Comparison of ENCODE assay signal across 9 cellular contexts in the genomic region with DNA sequence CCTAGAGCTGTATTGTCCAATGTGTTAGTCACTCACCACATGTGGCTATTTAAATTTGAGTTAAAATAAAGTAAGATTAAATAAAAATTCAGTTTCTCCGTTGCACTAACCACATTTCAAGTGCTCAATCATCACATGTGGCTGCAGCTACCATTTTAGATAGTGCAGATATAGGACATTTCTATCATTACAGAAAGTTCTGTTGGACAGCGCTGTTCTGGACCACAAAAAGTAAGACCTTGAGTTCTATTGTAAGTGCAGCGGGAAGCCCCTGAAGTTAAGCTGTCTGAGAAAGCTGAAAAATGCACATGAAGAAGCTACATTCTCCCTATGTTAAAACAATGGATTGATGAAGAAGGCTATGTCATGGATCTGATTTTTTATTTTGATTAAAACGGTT. TPM values are rescaled to one million over a fixed set of nuclear protein-coding genes. Genes with fewer than 3 reads are reported as not detected.
DNase-seq lines count a peak whose midpoint lies in the region; ATAC-seq and TF ChIP-seq lines count a peak whose summit lies in the region.
"Had no signal": no experiment of that assay in that cellular context is flagged by ENCODE, and none has a peak within 500 bp of the region (broad histone marks: within the 10 kb centered on the region; RNA-seq: fewer than 3 reads in every experiment).

No MANE protein-coding gene starts in this region.

- H3K9me3 ChIP-seq in GM23248 (ENCODE audit: low read depth) (no peaks in the 10 kb centered on the region), SK-N-MC (ENCODE audit: low read depth, low read length) (no peaks in the 10 kb centered on the region)

- no peak for TF ChIP-seq CTCF in fibroblast of mammary gland (conservative IDR thresholded peaks at IDR 0.05; ENCODE audit: control insufficient read depth, insufficient read depth, low read depth, low read length)

- WGBS in GM23248 (ENCODE audit: low coverage in 1 of 2, low lambda C conversion rate in 2 of 2, missing lambda C conversion rate in 2 of 2), 2 experiments = 55 to 56% methylated on average over 4 of the region's 4 CpGs

- H2AFZ ChIP-seq in GM23248 = peak overlapping the region; percentile 94

- H3K27me3 ChIP-seq in GM23248 (replicated peaks; ENCODE audit: insufficient read depth) = no peaks in the 10 kb centered on the region
- H3K27me3 ChIP-seq in rectal smooth muscle tissue (ENCODE audit: control insufficient read depth, insufficient read depth, low read length) = no peaks in the 10 kb centered on the region

- peak overlapping the region; percentile 85 for H3K4me3 ChIP-seq in GM23248
- H3K4me3 ChIP-seq in SK-N-MC = peak overlapping the region; percentile 98
- H3K4me3 ChIP-seq in fibroblast of mammary gland (ENCODE audit: control insufficient read depth, low read depth, low read length) = peak overlapping the region; percentile 68
- peak overlapping the region; percentile 91 for H3K4me3 ChIP-seq in rectal smooth muscle tissue (ENCODE audit: low read length)

- H3K9ac ChIP-seq in GM23248 (peak overlapping the region; percentile 97), SK-N-MC (ENCODE audit: insufficient read length) (peak overlapping the region; percentile 97), rectal smooth muscle tissue (ENCODE audit: low read length) (no peak overlapping the region)

- no peaks in the 10 kb centered on the region for H4K20me1 ChIP-seq in GM23248 (ENCODE audit: insufficient read depth)

- no peak for ATAC-seq in GM19467 (IDR thresholded peaks at IDR 0.05; ENCODE audit: unreplicated experiment)

- H3F3A ChIP-seq in GM23248 (ENCODE audit: insufficient read depth) = peaks cover 6% of the 10 kb centered on the region; the same call in 1 of the 2 replicates

- H3K79me2 ChIP-seq in GM23248 (ENCODE audit: insufficient read depth) = peaks cover 85% of the 10 kb centered on the region

- in situ Hi-C loops in GM23248 (cut with MboI) = no loop called here

- H3K4me2 ChIP-seq in GM23248 (ENCODE audit: unreplicated experiment) = peak overlapping the region; percentile 92

- peaks cover 4% of the 10 kb centered on the region; the same call in 1 of the 2 replicates for H3K36me3 ChIP-seq in GM23248 (ENCODE audit: low read depth)
- H3K36me3 ChIP-seq in SK-N-MC (ENCODE audit: insufficient read depth, low read length) = peaks cover 23% of the 10 kb centered on the region
- H3K36me3 ChIP-seq in rectal smooth muscle tissue (ENCODE audit: control insufficient read depth, insufficient read depth, low read length) = no peaks in the 10 kb centered on the region

- no peak overlapping the region for H3K27ac ChIP-seq in GM23248
- no peak overlapping the region for H3K27ac ChIP-seq in SK-N-MC
- no peak overlapping the region for H3K27ac ChIP-seq in rectal smooth muscle tissue (ENCODE audit: low read depth, low read length)

- H3K9me2 ChIP-seq in GM23248 (ENCODE audit: insufficient read depth) = no peaks in the 10 kb centered on the region

- H3K4me1 ChIP-seq in GM23248 (ENCODE audit: insufficient read depth) = peaks cover 24% of the 10 kb centered on the region
- H3K4me1 ChIP-seq in rectal smooth muscle tissue (ENCODE audit: control insufficient read depth, insufficient read depth, low read length) = peaks cover 11% of the 10 kb centered on the region

- DNase-seq in GM23248 (peak; percentile 48), SK-N-MC (ENCODE audit: low read depth, low spot score) (no peak), fibroblast of mammary gland (ENCODE audit: low read depth) (peak; percentile 12), MV-4-11 (lab: John Stamatoyannopoulos, UW) (no peak), NCI-H128 (lab: John Stamatoyannopoulos, UW; ENCODE audit: unreplicated experiment) (no peak), DMS114 treated with DMSO at 0.1 percent for 48 hours (lab: John Stamatoyannopoulos, UW; ENCODE audit: unreplicated experiment) (no peak)
- DNase-seq: head of caudate nucleus had no signal

RNA-seq across cellular contexts. Expression of a gene that starts 1.1 kb away (rescaled TPM):
- 34.7 and 35.3 TPM in 2 replicates for total RNA-seq in GM23248 (2014; rRNA removed; shearing (Covaris generic))
- polyA plus RNA-seq in GM23248 (2016; fragmentation: Nextera tagmentation; extraction: Ambion mirVana) = 32.4 and 34.4 TPM in 2 replicates

RNA-seq across cellular contexts. Expression of a gene that starts 1.2 kb away (rescaled TPM):
- 38.7 and 44.1 TPM in 2 replicates for total RNA-seq in GM23248 (2014; rRNA removed; shearing (Covaris generic))
- polyA plus RNA-seq in GM23248 (2016; fragmentation: Nextera tagmentation; extraction: Ambion mirVana) = 77.0 and 77.3 TPM in 2 replicates

Comparison
In these comparisons a context has a peak if more than half of its experiments do, and no peak if none do; other contexts are left out.
1. DNase-seq: peak in GM23248 (single experiment) and fibroblast of mammary gland (single experiment); none in SK-N-MC (single experiment), MV-4-11 (single experiment), NCI-H128 (single experiment) and DMS114 treated with DMSO at 0.1 percent for 48 hours (single experiment).
2. Peak in every context shown above with its lines, with median percentiles within 50 percentile points of each other: H3K4me3 ChIP-seq.